28 cellular contexts compared by ENCODE assay signal in the genomic region with DNA sequence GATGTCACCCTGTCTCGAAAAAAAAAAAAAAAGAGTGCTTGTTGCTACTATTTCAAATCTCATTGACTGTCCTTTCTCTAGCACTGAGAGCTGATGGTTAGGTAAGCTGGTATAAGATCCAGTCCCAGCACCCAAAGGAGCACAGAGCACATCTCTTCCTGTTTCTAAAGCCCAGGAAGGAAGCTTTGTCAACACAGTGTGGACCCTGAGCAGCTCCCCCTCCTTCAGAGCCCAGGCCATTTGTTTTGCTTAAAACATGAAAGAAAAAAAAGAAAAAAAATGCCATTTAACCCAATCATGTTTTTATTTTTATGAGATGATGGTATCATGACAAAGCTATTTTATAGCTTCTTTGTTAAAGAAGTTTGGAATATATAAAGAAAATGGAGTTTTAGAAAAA.
"Had no signal": no experiment of that assay in that cellular context is flagged by ENCODE, and none has a peak within 500 bp of the region (broad histone marks: within the 10 kb centered on the region; RNA-seq: fewer than 3 reads in every experiment).

No MANE protein-coding gene starts in this region.

- H3K9me3 Mint-ChIP-seq: activated T-helper 2 cell treated with anti-CD3 and anti-CD28 coated beads, Interferon-gamma antibody, Interleukin-2, Interleukin-4, amounts not matched to agents 10 μg/mL and 5 μg/mL and 100 μg/mL, durations not matched to agents 14 hours and 24 hours and 36 hours had no signal

- H3K27ac Mint-ChIP-seq: activated CD4-positive, alpha-beta memory T cell treated with anti-CD3 and anti-CD28 coated beads, Interleukin-2, amount 10 ng/mL, durations not matched to agents 7 days and 5 days; activated naive CD4-positive, alpha-beta T cell treated with anti-CD3 and anti-CD28 coated beads, Interleukin-2, amount 10 ng/mL, durations not matched to agents 7 days and 5 days; activated naive CD8-positive, alpha-beta T cell treated with anti-CD3 and anti-CD28 coated beads for 36 hours; activated T-helper 2 cell treated with anti-CD3 and anti-CD28 coated beads, Interferon-gamma antibody, Interleukin-2, Interleukin-4, amounts not matched to agents 10 μg/mL and 5 μg/mL and 100 μg/mL, durations not matched to agents 14 hours and 24 hours and 36 hours had no signal

- H3K27ac ChIP-seq: breast epithelium, KMS-11, SK-N-MC, VCaP had no signal

- DNase-seq: activated CD4-positive, alpha-beta memory T cell treated with anti-CD3 and anti-CD28 coated beads, Interleukin-2, amount 10 ng/mL, durations not matched to agents 7 days and 5 days; activated CD4-positive, alpha-beta T cell treated with anti-CD3 and anti-CD28 coated beads, Interleukin-2, amount 50 U/mL, for 1 hour; activated CD4-positive, CD25-positive, alpha-beta regulatory T cell; activated gamma-delta T cell treated with Interleukin-2 at 50 U/mL for 16 hours; activated naive CD4-positive, alpha-beta T cell treated with anti-CD3 and anti-CD28 coated beads, Interleukin-2, amount 10 ng/mL, durations not matched to agents 7 days and 5 days; activated naive CD8-positive, alpha-beta T cell treated with anti-CD3 and anti-CD28 coated beads for 36 hours; activated T-cell treated with anti-CD3 and anti-CD28 coated beads for 4 hours; activated T-cell treated with anti-CD3 and anti-CD28 coated beads, Interleukin-2, amount 50 U/mL, for 48 hours; anterior cingulate cortex; caudate nucleus; MM.1S; NCI-H1105 treated with DMSO at 0.1 percent for 48 hours; NCI-H1694; NCI-H2029; NCI-H2107; NCI-H2171 treated with DMSO at 0.1 percent for 48 hours; NCI-H226; NCI-H526; NCI-H82; RPMI8226; T-helper 1 cell had no signal

- H3K4me1 ChIP-seq: breast epithelium had no signal

- H3K4me2 ChIP-seq: KMS-11 had no signal

- H3K4me1 Mint-ChIP-seq: activated CD4-positive, alpha-beta memory T cell treated with anti-CD3 and anti-CD28 coated beads, Interleukin-2, amount 10 ng/mL, durations not matched to agents 7 days and 5 days; activated naive CD4-positive, alpha-beta T cell treated with anti-CD3 and anti-CD28 coated beads, Interleukin-2, amount 10 ng/mL, durations not matched to agents 7 days and 5 days; activated naive CD8-positive, alpha-beta T cell treated with anti-CD3 and anti-CD28 coated beads for 36 hours had no signal

- H3K36me3 ChIP-seq: breast epithelium had no signal

- H3K36me3 Mint-ChIP-seq: activated naive CD4-positive, alpha-beta T cell treated with anti-CD3 and anti-CD28 coated beads, Interleukin-2, amount 10 ng/mL, durations not matched to agents 7 days and 5 days; activated naive CD8-positive, alpha-beta T cell treated with anti-CD3 and anti-CD28 coated beads for 36 hours had no signal

- H3K27me3 Mint-ChIP-seq: activated naive CD8-positive, alpha-beta T cell treated with anti-CD3 and anti-CD28 coated beads for 36 hours had no signal

- H3K9ac ChIP-seq: KMS-11 had no signal

- H3K9me3 ChIP-seq: breast epithelium had no signal

- ATAC-seq: Panc1, Right ventricle myocardium inferior had no signal

- H3K4me3 ChIP-seq: breast epithelium, SK-N-MC had no signal

- H3K4me3 Mint-ChIP-seq: activated CD4-positive, alpha-beta memory T cell treated with anti-CD3 and anti-CD28 coated beads, Interleukin-2, amount 10 ng/mL, durations not matched to agents 7 days and 5 days; activated naive CD4-positive, alpha-beta T cell treated with anti-CD3 and anti-CD28 coated beads, Interleukin-2, amount 10 ng/mL, durations not matched to agents 7 days and 5 days; activated naive CD8-positive, alpha-beta T cell treated with anti-CD3 and anti-CD28 coated beads for 36 hours had no signal

- H3K27me3 ChIP-seq: breast epithelium had no signal
